13 cellular contexts compared by ENCODE assay signal in genomic region chr7:43058271-43059066, GRCh38. TPM values are rescaled to one million over a fixed set of nuclear protein-coding genes. Genes with fewer than 3 reads are reported as not detected.
DNase-seq lines count a peak whose midpoint lies in the region; ATAC-seq and TF ChIP-seq lines count a peak whose summit lies in the region.
"Had no signal": no experiment of that assay in that cellular context is flagged by ENCODE, and none has a peak within 500 bp of the region (broad histone marks: within the 10 kb centered on the region; RNA-seq: fewer than 3 reads in every experiment).

No MANE protein-coding gene starts in this region.

- intact Hi-C loops in activated CD4-positive, alpha-beta T cell treated with anti-CD3 and anti-CD28 coated beads, Interleukin-2, amount 10 ng/mL, durations not matched to agents 24 days and 14 days (cut with micrococcal nuclease) = no loop called here

- H3K27me3 ChIP-seq in endodermal cell (ENCODE audit: control insufficient read depth, insufficient read depth, low read length, poor library complexity, severe bottlenecking) = no peaks in the 10 kb centered on the region

- no peaks in the 10 kb centered on the region for H3K36me3 ChIP-seq in endodermal cell (ENCODE audit: control insufficient read depth, insufficient read depth, low read length)

- ATAC-seq in GM18508 (IDR thresholded peaks at IDR 0.05; ENCODE audit: insufficient read depth, unreplicated experiment) (peak; percentile 47), GM21390 (IDR thresholded peaks at IDR 0.05; ENCODE audit: unreplicated experiment) (peak; percentile 39), HG03159 (IDR thresholded peaks at IDR 0.05; ENCODE audit: unreplicated experiment) (peak; percentile 54)
- ATAC-seq: sciatic nerve had no signal

- 92 to 100% methylated on average over 4 to 5 of the region's 5 CpGs for WGBS in endodermal cell (ENCODE audit: insufficient coverage in 1 of 2, insufficient read length in 1 of 2), 2 experiments

- no peaks in the 10 kb centered on the region for H3K27me3 Mint-ChIP-seq in endodermal cell (ENCODE audit: insufficient read depth)
- no peaks in the 10 kb centered on the region for H3K27me3 Mint-ChIP-seq in activated CD4-positive, alpha-beta T cell treated with anti-CD3 and anti-CD28 coated beads, Interleukin-2, amount 10 ng/mL, durations not matched to agents 24 days and 14 days

- TF ChIP-seq CTCF in endodermal cell (conservative IDR thresholded peaks at IDR 0.05) = no peak

- H3K4me3 ChIP-seq in endodermal cell (ENCODE audit: low read length) = peak overlapping the region; percentile 61
- H3K4me3 ChIP-seq: GM23248 had no signal

- DNase-seq in endodermal cell (no peak), NCI-H1694 treated with DMSO at 0.1 percent for 48 hours (lab: John Stamatoyannopoulos, UW) (no peak), NCI-H524 treated with DMSO at 0.1 percent for 48 hours (lab: John Stamatoyannopoulos, UW) (no peak), NCI-H146 treated with DMSO at 0.1 percent for 48 hours (lab: John Stamatoyannopoulos, UW; ENCODE audit: unreplicated experiment) (no peak)
- no peak for DNase-seq in activated CD4-positive, alpha-beta T cell treated with anti-CD3 and anti-CD28 coated beads, Interleukin-2, amount 10 ng/mL, durations not matched to agents 24 days and 14 days
- DNase-seq: activated effector memory CD4-positive, alpha-beta T cell treated with anti-CD3 and anti-CD28 coated beads, Interleukin-2, amount 50 U/mL, for 16 hours; foreskin melanocyte; GM23248; mammary epithelial cell had no signal

- peaks cover 20% of the 10 kb centered on the region for H3K9me3 Mint-ChIP-seq in endodermal cell
- no peaks in the 10 kb centered on the region for H3K9me3 Mint-ChIP-seq in activated CD4-positive, alpha-beta T cell treated with anti-CD3 and anti-CD28 coated beads, Interleukin-2, amount 10 ng/mL, durations not matched to agents 24 days and 14 days

- peak overlapping the region; percentile 53 for H3K4me3 Mint-ChIP-seq in endodermal cell
- H3K4me3 Mint-ChIP-seq in activated CD4-positive, alpha-beta T cell treated with anti-CD3 and anti-CD28 coated beads, Interleukin-2, amount 10 ng/mL, durations not matched to agents 24 days and 14 days = no peak overlapping the region

- H3K4me1 Mint-ChIP-seq in endodermal cell = peaks cover 14% of the 10 kb centered on the region
- no peaks in the 10 kb centered on the region for H3K4me1 Mint-ChIP-seq in activated CD4-positive, alpha-beta T cell treated with anti-CD3 and anti-CD28 coated beads, Interleukin-2, amount 10 ng/mL, durations not matched to agents 24 days and 14 days

- H3K9me3 ChIP-seq in endodermal cell (ENCODE audit: control insufficient read depth, low read length) = peaks cover 12% of the 10 kb centered on the region

- peaks cover 8% of the 10 kb centered on the region for H3K4me1 ChIP-seq in endodermal cell (ENCODE audit: control insufficient read depth, insufficient read depth, low read length)

- no peak overlapping the region for H3K27ac Mint-ChIP-seq in endodermal cell
- no peak overlapping the region for H3K27ac Mint-ChIP-seq in activated CD4-positive, alpha-beta T cell treated with anti-CD3 and anti-CD28 coated beads, Interleukin-2, amount 10 ng/mL, durations not matched to agents 24 days and 14 days

- no peak overlapping the region for H3K9ac ChIP-seq in endodermal cell (ENCODE audit: extremely low read depth, low read length, poor library complexity, severe bottlenecking)
- H3K9ac ChIP-seq: GM23248 had no signal

- H3K36me3 Mint-ChIP-seq in endodermal cell (ENCODE audit: low read depth) = peaks cover 7% of the 10 kb centered on the region
- H3K36me3 Mint-ChIP-seq in activated CD4-positive, alpha-beta T cell treated with anti-CD3 and anti-CD28 coated beads, Interleukin-2, amount 10 ng/mL, durations not matched to agents 24 days and 14 days (ENCODE audit: low read depth) = no peaks in the 10 kb centered on the region

- no peak overlapping the region for H3K27ac ChIP-seq in endodermal cell (ENCODE audit: low read depth, low read length)
- H3K27ac ChIP-seq: GM23248 had no signal

RNA-seq across cellular contexts. Expression of gene HECW1, which starts 54.0 kb away (rescaled TPM):
- total RNA-seq in endodermal cell = 10 to 100 TPM in 1 of 2 donors, 1 to 10 TPM in 1; 4.6 to 12.0 TPM
- 1.6 TPM for polyA plus RNA-seq in endodermal cell (2013, experiment 1 of 2)
- 0.62 TPM for polyA plus RNA-seq in endodermal cell (2013, experiment 2 of 2)
- total RNA-seq in activated CD4-positive, alpha-beta T cell treated with anti-CD3 and anti-CD28 coated beads, Interleukin-2, amount 10 ng/mL, durations not matched to agents 24 days and 14 days = not detected in 2 replicates
- total RNA-seq: mammary epithelial cell had no signal
- polyA plus RNA-seq: mammary epithelial cell had no signal
